In genomic region chr9:131402738-131403492, GRCh38 we compare ENCODE assay signal across 8 cellular contexts. TPM values are rescaled to one million over a fixed set of nuclear protein-coding genes. Genes with fewer than 3 reads are reported as not detected.
A peak's percentile ranks its signal among the peaks of the same experiment; 100 is the strongest.
DNase-seq lines count a peak whose midpoint lies in the region; ATAC-seq and TF ChIP-seq lines count a peak whose summit lies in the region.

No MANE protein-coding gene starts in this region.

- no peaks in the 10 kb centered on the region for H3K27me3 ChIP-seq in colonic mucosa
- H3K27me3 ChIP-seq in left lung, result no peaks in the 10 kb centered on the region
- H3K27me3 ChIP-seq in stomach, result no peaks in the 10 kb centered on the region

- 20 to 39% (median 24%) methylated on average over 12 of the region's 12 CpGs for WGBS in stomach, 5 donors

- peak; percentile 76 for ATAC-seq in left lung
- no peak for ATAC-seq in HG03108 (IDR thresholded peaks at IDR 0.05; ENCODE audit: unreplicated experiment)

- H3K4me1 ChIP-seq in colonic mucosa, result peaks cover 41% of the 10 kb centered on the region
- peaks cover 70 to 99% of the 10 kb centered on the region in 2 donors for H3K4me1 ChIP-seq in left lung
- H3K4me1 ChIP-seq in stomach, result peaks cover 88 to 100% (median 94%) of the 10 kb centered on the region in 4 donors

- DNase-seq in EH (ENCODE audit: low read depth) (peak; percentile 92), NCI-H69 (lab: John Stamatoyannopoulos, UW) (peak; percentile 90), colonic mucosa (peak; percentile 81), left lung (peak; percentile 81 to 82), stomach (peak; percentile 86), cortex of kidney (lab: John Stamatoyannopoulos, UW) (no peak), activated T-cell treated with anti-CD3 and anti-CD28 coated beads for 4 hours (no peak)

- H3K4me3 ChIP-seq in colonic mucosa (no peak overlapping the region), left lung (no peak overlapping the region), stomach (peak overlapping the region in 1 of 4 donors; percentile 20)

- H3K9ac ChIP-seq in colonic mucosa (ENCODE audit: low read depth in 2 of 2, low read length in 2 of 2), result peak overlapping the region in 1 of 2 donors; percentile 40

- TF ChIP-seq CTCF in colonic mucosa (IDR thresholded peaks at IDR 0.05) (no peak), left lung (IDR thresholded peaks at IDR 0.05) (no peak), stomach (IDR thresholded peaks at IDR 0.05) (no peak)

- peak; percentile 84 for TF ChIP-seq EP300 in stomach (IDR thresholded peaks at IDR 0.05)

- H3K36me3 ChIP-seq in colonic mucosa (no peaks in the 10 kb centered on the region), left lung (no peaks in the 10 kb centered on the region), stomach (no peaks in the 10 kb centered on the region)

- intact Hi-C loops in colonic mucosa (cut with DNase I), result no loop called here
- intact Hi-C loops in left lung (cut with DNase I), result no loop called here
- intact Hi-C loops in stomach (cut with DNase I; ENCODE audit: low total_unique reads), result no loop called here

- TF ChIP-seq POLR2A in stomach (IDR thresholded peaks at IDR 0.05), result no peak

- H3K9me3 ChIP-seq in colonic mucosa (no peaks in the 10 kb centered on the region), left lung (no peaks in the 10 kb centered on the region), stomach (no peaks in the 10 kb centered on the region)

- H3K27ac ChIP-seq in colonic mucosa (peak overlapping the region; percentile 79), left lung (peak overlapping the region; percentile 64 to 77), stomach (peak overlapping the region; percentile 8 to 84 (median 79))

RNA-seq across cellular contexts. Expression of gene PRRC2B, which starts 9.0 kb away (rescaled TPM):
- total RNA-seq in colonic mucosa (100 to 1,000 TPM; 127 to 131 TPM), left lung (100 to 1,000 TPM; 165 to 176 TPM), stomach (100 to 1,000 TPM in 3 of 5 donors, 10 to 100 TPM in 2; 70.6 to 251 (median 135) TPM)
- polyA plus RNA-seq in stomach, result 10 to 100 TPM; 26.3 to 36.4 (median 30.5) TPM

Comparison
In these comparisons a context has a peak if more than half of its experiments do, and no peak if none do; other contexts are left out.
1. DNase-seq: peak in EH (single experiment), NCI-H69 (single experiment), colonic mucosa (single experiment), left lung (2 of 2) and stomach (single experiment); none in cortex of kidney (single experiment) and activated T-cell treated with anti-CD3 and anti-CD28 coated beads for 4 hours (single experiment).
2. Peak in every context shown above with its lines, with median percentiles within 50 percentile points of each other: H3K27ac ChIP-seq.